ENCODE assay signal across 16 cellular contexts in the genomic region with DNA sequence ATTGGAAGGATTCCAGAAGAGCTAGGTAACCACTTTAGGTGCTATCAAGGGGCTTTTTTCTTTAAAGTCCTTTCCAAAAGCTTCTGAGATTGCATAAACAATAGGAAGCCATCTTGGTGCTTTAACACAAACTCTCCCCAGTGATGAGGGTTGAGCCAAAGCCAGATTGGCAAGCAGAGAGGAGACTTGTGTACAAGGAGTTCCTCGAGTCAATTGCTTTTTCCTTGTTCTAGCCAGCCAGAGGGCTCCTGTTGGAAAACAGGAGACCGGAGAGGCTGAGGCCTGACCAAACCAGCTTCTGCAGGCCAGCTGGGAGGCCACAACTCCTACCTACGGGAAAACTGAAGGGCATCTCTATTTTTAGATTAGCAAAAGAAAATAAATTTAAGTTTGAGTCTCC. TPM values are rescaled to one million over a fixed set of nuclear protein-coding genes. Genes with fewer than 3 reads are reported as not detected.
DNase-seq lines count a peak whose midpoint lies in the region; ATAC-seq and TF ChIP-seq lines count a peak whose summit lies in the region.
"Had no signal": no experiment of that assay in that cellular context is flagged by ENCODE, and none has a peak within 500 bp of the region (broad histone marks: within the 10 kb centered on the region; RNA-seq: fewer than 3 reads in every experiment).

No MANE protein-coding gene starts in this region.

- no peaks in the 10 kb centered on the region for H3K36me3 ChIP-seq in A673 (ENCODE audit: insufficient read depth, low read length, poor library complexity, severe bottlenecking)
- H3K36me3 ChIP-seq in heart left ventricle: no peaks in the 10 kb centered on the region
- H3K36me3 ChIP-seq in prostate gland: no peaks in the 10 kb centered on the region

- WGBS in heart left ventricle, 4 donors: 16 to 55% (median 29%) methylated on average over 3 of the region's 3 CpGs
- 19% methylated on average over 3 of the region's 3 CpGs for WGBS in prostate gland

- POLR2A ChIA-PET in A673 (lab: Charles Lee; ENCODE audit: low non-redundant PET): no interaction called here

- TF ChIP-seq CTCF in A673 (conservative IDR thresholded peaks at IDR 0.05; ENCODE audit: low read depth, low read length): no peak
- TF ChIP-seq CTCF in heart left ventricle (IDR thresholded peaks at IDR 0.05): no peak
- no peak for TF ChIP-seq CTCF in prostate gland (IDR thresholded peaks at IDR 0.05)

- TF ChIP-seq POLR2A in heart left ventricle (IDR thresholded peaks at IDR 0.05): no peak
- no peak for TF ChIP-seq POLR2A in prostate gland (IDR thresholded peaks at IDR 0.05)

- ATAC-seq in heart left ventricle (peak in 3 of 4 donors; percentile 9 to 52 (median 28)), HG02642 (IDR thresholded peaks at IDR 0.05; ENCODE audit: poor library complexity, unreplicated experiment) (no peak)
- ATAC-seq: activated CD8-positive, alpha-beta memory T cell treated with anti-CD3 and anti-CD28 coated beads, Interleukin-2, amount 10 ng/mL, durations not matched to agents 7 days and 5 days; K562 had no signal

- H3K27me3 ChIP-seq in A673 (replicated peaks; ENCODE audit: insufficient read depth, low read depth, low read length, poor library complexity): no peaks in the 10 kb centered on the region
- H3K27me3 ChIP-seq in heart left ventricle: no peaks in the 10 kb centered on the region
- H3K27me3 ChIP-seq in prostate gland (replicated peaks; ENCODE audit: insufficient read depth): no peaks in the 10 kb centered on the region

- DNase-seq in A673 (ENCODE audit: low spot score) (no peak), NCI-H446 treated with DMSO at 0.1 percent for 48 hours (lab: John Stamatoyannopoulos, UW) (peak; percentile 86), heart left ventricle (peak in 2 of 5 donors; percentile 38 to 53), prostate gland (ENCODE audit: low spot score) (peak; percentile 75), KG1 (lab: John Stamatoyannopoulos, UW) (no peak), kidney tubule cell (ENCODE audit: low spot score) (no peak), iPS-NIHi7 (ENCODE audit: extremely low spot score) (no peak)
- DNase-seq: activated CD8-positive, alpha-beta memory T cell treated with anti-CD3 and anti-CD28 coated beads, Interleukin-2, amount 10 ng/mL, durations not matched to agents 7 days and 5 days; activated naive CD4-positive, alpha-beta T cell treated with Interleukin-2 at 50 U/mL for 16 hours; DMS153; SHP77 treated with DMSO at 0.1 percent for 48 hours had no signal

- peaks cover 9% of the 10 kb centered on the region for H3K4me1 ChIP-seq in A673 (ENCODE audit: insufficient read depth, low read length, poor library complexity, severe bottlenecking)
- peaks cover 0 to 27% (median 15%) of the 10 kb centered on the region in 12 donors for H3K4me1 ChIP-seq in heart left ventricle
- H3K4me1 ChIP-seq in prostate gland (replicated peaks): peaks cover 7% of the 10 kb centered on the region

- intact Hi-C loops in A673 (cut with micrococcal nuclease; ENCODE audit: unreplicated experiment) (no loop called here), heart left ventricle (cut with DNase I) (loop anchor here in 2 of 10 donors (5.0 to 10.0 kb wide), 2 partner anchors 46 to 49 kb away; partner anchors contain the start of gene MAPT (in 2 of the 2)), prostate gland (cut with DNase I) (loop anchor here (2.0 kb wide), 1 partner anchor 46 kb away; the partner anchor contains the start of gene MAPT)

- H3K4me3 ChIP-seq in A673 (ENCODE audit: low read depth, low read length, poor library complexity, severe bottlenecking) (no peak overlapping the region), heart left ventricle (no peak overlapping the region), prostate gland (no peak overlapping the region)
- H3K4me3 ChIP-seq: K562 had no signal

- H3K9me3 ChIP-seq in A673 (ENCODE audit: low read depth, low read length, poor library complexity, severe bottlenecking) (no peaks in the 10 kb centered on the region), heart left ventricle (no peaks in the 10 kb centered on the region), prostate gland (no peaks in the 10 kb centered on the region)

- no TSS peak for BruUV-seq in A673 (replicated peaks; lab: Mats Ljungman, UMichigan)

- H3K27ac ChIP-seq in A673 (ENCODE audit: low read depth, low read length, poor library complexity, severe bottlenecking) (peak overlapping the region; percentile 23), heart left ventricle (peak overlapping the region in 9 of 12 donors; percentile 12 to 79 (median 43)), prostate gland (peak overlapping the region; percentile 73 to 79)

- CTCF ChIA-PET in A673 (lab: Charles Lee): no interaction called here

RNA-seq across cellular contexts. Expression of gene MAPT, which starts 46.5 kb away (rescaled TPM):
- 8.3 and 14.7 TPM in 2 replicates for total RNA-seq in A673 (2021)
- total RNA-seq in heart left ventricle: 10 to 100 TPM; 17.9 to 70.4 (median 38.2) TPM
- polyA plus RNA-seq in heart left ventricle: 10 to 100 TPM in 1 of 2 donors, 1 to 10 TPM in 1; 2.9 to 15.6 TPM
- total RNA-seq in prostate gland: 10 to 100 TPM; 11.7 to 14.7 TPM

RNA-seq across cellular contexts. Expression of gene STH, which starts 58.2 kb away (rescaled TPM):
- total RNA-seq in A673 (2021) (0.83 TPM in 1 of 2 replicates, not detected in the other), heart left ventricle (under 1 TPM in 1 of 9 donors, not detected in 8; 0.56 TPM), prostate gland (not detected)
- 1 to 10 TPM in 1 of 2 donors, not detected in 1; 1.6 TPM for polyA plus RNA-seq in heart left ventricle
- total RNA-seq: activated CD8-positive, alpha-beta memory T cell treated with anti-CD3 and anti-CD28 coated beads, Interleukin-2, amount 10 ng/mL, durations not matched to agents 7 days and 5 days; fibroblast of lung; K562; urinary bladder had no signal
- polyA plus RNA-seq: fibroblast of lung, K562, keratinocyte, urinary bladder had no signal

Comparison
In these comparisons a context has a peak if more than half of its experiments do, and no peak if none do; other contexts are left out.
1. DNase-seq: peak in NCI-H446 treated with DMSO at 0.1 percent for 48 hours (single experiment) and prostate gland (single experiment); none in A673 (single experiment), KG1 (single experiment), kidney tubule cell (single experiment) and iPS-NIHi7 (single experiment).
2. H3K27ac ChIP-seq: peak in every context shown above with its lines; median percentile 76 in prostate gland; 43 in heart left ventricle; 23 in A673.